In genomic region chr10:30812018-30812851, GRCh38 we compare ENCODE assay signal across 9 cellular contexts.
DNase-seq lines count a peak whose midpoint lies in the region; ATAC-seq and TF ChIP-seq lines count a peak whose summit lies in the region.
"Had no signal": no experiment of that assay in that cellular context is flagged by ENCODE, and none has a peak within 500 bp of the region (broad histone marks: within the 10 kb centered on the region; RNA-seq: fewer than 3 reads in every experiment).

No MANE protein-coding gene starts in this region.

- H3K36me3 ChIP-seq in right atrium auricular region (no peaks in the 10 kb centered on the region), mesendoderm (ENCODE audit: control insufficient read depth, insufficient read depth, low read length) (no peaks in the 10 kb centered on the region)

- H3K36me3 Mint-ChIP-seq in activated T-helper 17 cell treated with anti-CD3 and anti-CD28 coated beads, Interleukin-2, amount 50 U/mL, for 72 hours (ENCODE audit: low read depth): no peaks in the 10 kb centered on the region
- H3K36me3 Mint-ChIP-seq in stimulated activated memory B cell treated with anti-CD40 and anti-IgM and Interleukin-4, amounts not matched to agents 10 μg/mL and 1 μg/mL and 100 μg/mL, for 72 hours: no peaks in the 10 kb centered on the region
- H3K36me3 Mint-ChIP-seq: naive B cell had no signal

- no peak overlapping the region for H3K9ac ChIP-seq in mesendoderm (ENCODE audit: low read length)

- H3K4me3 ChIP-seq in right atrium auricular region (no peak overlapping the region), mesendoderm (ENCODE audit: low read length) (no peak overlapping the region)

- H3K9me3 ChIP-seq in right atrium auricular region: no peaks in the 10 kb centered on the region

- DNase-seq in right atrium auricular region (ENCODE audit: low spot score) (peak; percentile 75), middle frontal gyrus (ENCODE audit: extremely low spot score, low spot score) (no peak), mesendoderm (no peak)
- DNase-seq: activated B cell treated with CpG ODN at 0.5 μM for 24 hours, naive B cell had no signal

- H3K27me3 Mint-ChIP-seq in activated T-helper 17 cell treated with anti-CD3 and anti-CD28 coated beads, Interleukin-2, amount 50 U/mL, for 72 hours: no peaks in the 10 kb centered on the region
- H3K27me3 Mint-ChIP-seq in stimulated activated memory B cell treated with anti-CD40 and anti-IgM and Interleukin-4, amounts not matched to agents 10 μg/mL and 1 μg/mL and 100 μg/mL, for 72 hours: peaks cover 14% of the 10 kb centered on the region

- H3K27me3 ChIP-seq in right atrium auricular region: no peaks in the 10 kb centered on the region
- H3K27me3 ChIP-seq in mesendoderm (ENCODE audit: insufficient read depth, low read length, poor library complexity): no peaks in the 10 kb centered on the region

- no peak overlapping the region for H4K8ac ChIP-seq in mesendoderm (ENCODE audit: low read depth, low read length)

- H3K79me2 ChIP-seq in mesendoderm (ENCODE audit: control insufficient read depth, insufficient read depth, low read length): no peaks in the 10 kb centered on the region

- no peak overlapping the region for H2BK5ac ChIP-seq in mesendoderm (ENCODE audit: low read length)

- H4K5ac ChIP-seq in mesendoderm (ENCODE audit: low read length): no peak overlapping the region

- no peaks in the 10 kb centered on the region for H3K9me3 Mint-ChIP-seq in activated T-helper 17 cell treated with anti-CD3 and anti-CD28 coated beads, Interleukin-2, amount 50 U/mL, for 72 hours
- no peaks in the 10 kb centered on the region for H3K9me3 Mint-ChIP-seq in stimulated activated memory B cell treated with anti-CD40 and anti-IgM and Interleukin-4, amounts not matched to agents 10 μg/mL and 1 μg/mL and 100 μg/mL, for 72 hours
- H3K9me3 Mint-ChIP-seq: activated B cell treated with CpG ODN at 0.5 μM for 24 hours, naive B cell had no signal

- H2BK15ac ChIP-seq in mesendoderm (replicated peaks; ENCODE audit: low read depth): no peak overlapping the region

- H3K4ac ChIP-seq in mesendoderm (ENCODE audit: low read depth, low read length): no peak overlapping the region

- H3K56ac ChIP-seq in mesendoderm (ENCODE audit: low read length): no peak overlapping the region

- peaks cover 0 to 44% of the 10 kb centered on the region in 2 donors for H3K4me1 ChIP-seq in right atrium auricular region
- H3K4me1 ChIP-seq in mesendoderm (ENCODE audit: control insufficient read depth, low read depth, low read length): no peaks in the 10 kb centered on the region

- no peak overlapping the region for H3K4me2 ChIP-seq in mesendoderm (ENCODE audit: low read length)

- H3K4me1 Mint-ChIP-seq in activated T-helper 17 cell treated with anti-CD3 and anti-CD28 coated beads, Interleukin-2, amount 50 U/mL, for 72 hours: peaks cover 10% of the 10 kb centered on the region
- H3K4me1 Mint-ChIP-seq in stimulated activated memory B cell treated with anti-CD40 and anti-IgM and Interleukin-4, amounts not matched to agents 10 μg/mL and 1 μg/mL and 100 μg/mL, for 72 hours: no peaks in the 10 kb centered on the region
- H3K4me1 Mint-ChIP-seq: activated B cell treated with CpG ODN at 0.5 μM for 24 hours, naive B cell had no signal

- H2AK5ac ChIP-seq in mesendoderm (ENCODE audit: low read length): no peak overlapping the region

- TF ChIP-seq CTCF in right atrium auricular region (IDR thresholded peaks at IDR 0.05): no peak

- H3K79me1 ChIP-seq in mesendoderm (ENCODE audit: low read length): no peaks in the 10 kb centered on the region

- ATAC-seq in HG03432 (IDR thresholded peaks at IDR 0.05; ENCODE audit: unreplicated experiment): peak; percentile 62
- peak; percentile 52 for ATAC-seq in activated T-helper 17 cell treated with anti-CD3 and anti-CD28 coated beads, Interleukin-2, amount 50 U/mL, for 72 hours (replicated peaks)
- peak; percentile 61 for ATAC-seq in stimulated activated memory B cell treated with anti-CD40 and anti-IgM and Interleukin-4, amounts not matched to agents 10 μg/mL and 1 μg/mL and 100 μg/mL, for 72 hours
- no peak for ATAC-seq in HG03045 (IDR thresholded peaks at IDR 0.05; ENCODE audit: unreplicated experiment)

- no peak overlapping the region for H3K18ac ChIP-seq in mesendoderm (ENCODE audit: low read length)

- H3K4me3 Mint-ChIP-seq in activated T-helper 17 cell treated with anti-CD3 and anti-CD28 coated beads, Interleukin-2, amount 50 U/mL, for 72 hours: peak overlapping the region; percentile 40
- H3K4me3 Mint-ChIP-seq in stimulated activated memory B cell treated with anti-CD40 and anti-IgM and Interleukin-4, amounts not matched to agents 10 μg/mL and 1 μg/mL and 100 μg/mL, for 72 hours: no peak overlapping the region
- H3K4me3 Mint-ChIP-seq: activated B cell treated with CpG ODN at 0.5 μM for 24 hours had no signal

- WGBS in mesendoderm (ENCODE audit: extremely low coverage, insufficient coverage, low lambda C conversion rate): no CpG with 5 or more reads among the region's 16 CpGs

- H3K23ac ChIP-seq in mesendoderm (ENCODE audit: low read length): no peak overlapping the region

- H2BK120ac ChIP-seq in mesendoderm (ENCODE audit: low read depth, low read length): no peak overlapping the region

- H3K27ac ChIP-seq in right atrium auricular region: peak overlapping the region; percentile 47 to 56
- H3K27ac ChIP-seq in mesendoderm (ENCODE audit: low read depth, low read length): no peak overlapping the region

- no peak overlapping the region for H3K27ac Mint-ChIP-seq in activated T-helper 17 cell treated with anti-CD3 and anti-CD28 coated beads, Interleukin-2, amount 50 U/mL, for 72 hours
- no peak overlapping the region for H3K27ac Mint-ChIP-seq in stimulated activated memory B cell treated with anti-CD40 and anti-IgM and Interleukin-4, amounts not matched to agents 10 μg/mL and 1 μg/mL and 100 μg/mL, for 72 hours
- H3K27ac Mint-ChIP-seq: activated B cell treated with CpG ODN at 0.5 μM for 24 hours had no signal
